ENCODE assay signal across 1 cellular context in the genomic region with DNA sequence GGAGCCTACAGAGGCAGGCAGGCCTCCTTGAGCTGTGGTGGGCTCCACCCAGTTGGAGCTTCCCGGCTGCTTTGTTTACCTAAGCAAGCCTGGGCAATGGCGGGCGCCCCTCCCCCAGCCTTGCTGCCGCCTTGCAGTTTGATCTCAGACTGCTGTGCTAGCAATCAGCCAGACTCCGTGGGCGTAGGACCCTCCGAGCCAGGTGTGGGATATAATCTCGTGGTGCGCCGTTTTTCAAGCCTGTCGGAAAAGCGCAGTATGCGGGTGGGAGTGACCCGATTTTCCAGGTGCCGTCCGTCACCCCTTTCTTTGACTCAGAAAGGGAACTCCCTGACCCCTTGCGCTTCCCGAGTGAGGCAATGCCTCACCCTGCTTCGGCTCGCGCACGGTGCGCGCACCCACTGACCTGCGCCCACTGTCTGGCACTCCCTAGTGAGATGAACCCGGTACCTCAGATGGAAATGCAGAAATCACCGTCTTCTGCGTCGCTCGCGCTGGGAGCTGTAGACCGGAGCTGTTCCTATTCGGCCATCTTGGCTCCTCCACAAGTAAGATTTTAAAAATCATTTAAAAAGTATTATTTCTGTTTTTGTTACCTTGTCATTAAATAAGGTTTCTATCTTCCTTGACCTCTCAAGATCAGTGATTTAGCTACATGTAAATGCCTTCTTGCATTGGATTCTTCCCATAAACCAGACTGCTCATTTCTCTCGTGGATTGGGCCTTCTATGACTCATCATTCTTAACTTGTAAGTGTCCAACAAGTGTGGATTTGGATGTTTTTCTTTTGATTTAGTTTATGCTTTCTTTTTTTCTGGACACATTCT.
A peak's percentile ranks its signal among the peaks of the same experiment; 100 is the strongest.
TF ChIP-seq lines count a peak whose summit lies in the region.

No MANE protein-coding gene starts in this region.

TF ChIP-seq in WTC11, 78 proteins besides CTCF, POLR2A, EP300 and RAD21:
- TF ChIP-seq, protein P1, sequence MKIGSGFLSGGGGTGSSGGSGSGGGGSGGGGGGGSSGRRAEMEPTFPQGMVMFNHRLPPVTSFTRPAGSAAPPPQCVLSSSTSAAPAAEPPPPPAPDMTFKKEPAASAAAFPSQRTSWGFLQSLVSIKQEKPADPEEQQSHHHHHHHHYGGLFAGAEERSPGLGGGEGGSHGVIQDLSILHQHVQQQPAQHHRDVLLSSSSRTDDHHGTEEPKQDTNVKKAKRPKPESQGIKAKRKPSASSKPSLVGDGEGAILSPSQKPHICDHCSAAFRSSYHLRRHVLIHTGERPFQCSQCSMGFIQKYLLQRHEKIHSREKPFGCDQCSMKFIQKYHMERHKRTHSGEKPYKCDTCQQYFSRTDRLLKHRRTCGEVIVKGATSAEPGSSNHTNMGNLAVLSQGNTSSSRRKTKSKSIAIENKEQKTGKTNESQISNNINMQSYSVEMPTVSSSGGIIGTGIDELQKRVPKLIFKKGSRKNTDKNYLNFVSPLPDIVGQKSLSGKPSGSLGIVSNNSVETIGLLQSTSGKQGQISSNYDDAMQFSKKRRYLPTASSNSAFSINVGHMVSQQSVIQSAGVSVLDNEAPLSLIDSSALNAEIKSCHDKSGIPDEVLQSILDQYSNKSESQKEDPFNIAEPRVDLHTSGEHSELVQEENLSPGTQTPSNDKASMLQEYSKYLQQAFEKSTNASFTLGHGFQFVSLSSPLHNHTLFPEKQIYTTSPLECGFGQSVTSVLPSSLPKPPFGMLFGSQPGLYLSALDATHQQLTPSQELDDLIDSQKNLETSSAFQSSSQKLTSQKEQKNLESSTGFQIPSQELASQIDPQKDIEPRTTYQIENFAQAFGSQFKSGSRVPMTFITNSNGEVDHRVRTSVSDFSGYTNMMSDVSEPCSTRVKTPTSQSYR (CRISPR knock-in tag; IDR thresholded peaks at IDR 0.05): 0 out of 2 replicates have a peak, but pooled peaks have one; percentile 33
